In genomic region chr5:169627551-169627950, GRCh38 we compare ENCODE assay signal across 1 cellular context.
TF ChIP-seq lines count a peak whose summit lies in the region.

No MANE protein-coding gene starts in this region.

TF ChIP-seq in SK-N-SH treated with all-trans-retinoic acid at 6 μM for 48 hours, 23 proteins besides CTCF, POLR2A, EP300 and RAD21 (continued from another document):
- TF ChIP-seq SNAI2 (CRISPR knock-in tag; IDR thresholded peaks at IDR 0.05) (no peak), ISL1 (CRISPR knock-in tag; IDR thresholded peaks at IDR 0.05) (no peak), ZNF8 (CRISPR knock-in tag; IDR thresholded peaks at IDR 0.05) (no peak), TCF4 (CRISPR knock-in tag; IDR thresholded peaks at IDR 0.05; ENCODE audit: borderline replicate concordance) (no peak), OSR1 (CRISPR knock-in tag; IDR thresholded peaks at IDR 0.05) (no peak), ZNF565 (CRISPR knock-in tag; conservative IDR thresholded peaks at IDR 0.05; ENCODE audit: low read depth) (no peak), ZC3H10 (CRISPR knock-in tag; IDR thresholded peaks at IDR 0.05) (no peak), TOX (CRISPR knock-in tag; IDR thresholded peaks at IDR 0.05; ENCODE audit: borderline replicate concordance) (no peak)
- TF ChIP-seq, protein P1, sequence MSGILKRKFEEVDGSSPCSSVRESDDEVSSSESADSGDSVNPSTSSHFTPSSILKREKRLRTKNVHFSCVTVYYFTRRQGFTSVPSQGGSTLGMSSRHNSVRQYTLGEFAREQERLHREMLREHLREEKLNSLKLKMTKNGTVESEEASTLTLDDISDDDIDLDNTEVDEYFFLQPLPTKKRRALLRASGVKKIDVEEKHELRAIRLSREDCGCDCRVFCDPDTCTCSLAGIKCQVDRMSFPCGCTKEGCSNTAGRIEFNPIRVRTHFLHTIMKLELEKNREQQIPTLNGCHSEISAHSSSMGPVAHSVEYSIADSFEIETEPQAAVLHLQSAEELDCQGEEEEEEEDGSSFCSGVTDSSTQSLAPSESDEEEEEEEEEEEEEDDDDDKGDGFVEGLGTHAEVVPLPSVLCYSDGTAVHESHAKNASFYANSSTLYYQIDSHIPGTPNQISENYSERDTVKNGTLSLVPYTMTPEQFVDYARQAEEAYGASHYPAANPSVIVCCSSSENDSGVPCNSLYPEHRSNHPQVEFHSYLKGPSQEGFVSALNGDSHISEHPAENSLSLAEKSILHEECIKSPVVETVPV (CRISPR knock-in tag; IDR thresholded peaks at IDR 0.05) = no peak
- TF ChIP-seq, protein P2, sequence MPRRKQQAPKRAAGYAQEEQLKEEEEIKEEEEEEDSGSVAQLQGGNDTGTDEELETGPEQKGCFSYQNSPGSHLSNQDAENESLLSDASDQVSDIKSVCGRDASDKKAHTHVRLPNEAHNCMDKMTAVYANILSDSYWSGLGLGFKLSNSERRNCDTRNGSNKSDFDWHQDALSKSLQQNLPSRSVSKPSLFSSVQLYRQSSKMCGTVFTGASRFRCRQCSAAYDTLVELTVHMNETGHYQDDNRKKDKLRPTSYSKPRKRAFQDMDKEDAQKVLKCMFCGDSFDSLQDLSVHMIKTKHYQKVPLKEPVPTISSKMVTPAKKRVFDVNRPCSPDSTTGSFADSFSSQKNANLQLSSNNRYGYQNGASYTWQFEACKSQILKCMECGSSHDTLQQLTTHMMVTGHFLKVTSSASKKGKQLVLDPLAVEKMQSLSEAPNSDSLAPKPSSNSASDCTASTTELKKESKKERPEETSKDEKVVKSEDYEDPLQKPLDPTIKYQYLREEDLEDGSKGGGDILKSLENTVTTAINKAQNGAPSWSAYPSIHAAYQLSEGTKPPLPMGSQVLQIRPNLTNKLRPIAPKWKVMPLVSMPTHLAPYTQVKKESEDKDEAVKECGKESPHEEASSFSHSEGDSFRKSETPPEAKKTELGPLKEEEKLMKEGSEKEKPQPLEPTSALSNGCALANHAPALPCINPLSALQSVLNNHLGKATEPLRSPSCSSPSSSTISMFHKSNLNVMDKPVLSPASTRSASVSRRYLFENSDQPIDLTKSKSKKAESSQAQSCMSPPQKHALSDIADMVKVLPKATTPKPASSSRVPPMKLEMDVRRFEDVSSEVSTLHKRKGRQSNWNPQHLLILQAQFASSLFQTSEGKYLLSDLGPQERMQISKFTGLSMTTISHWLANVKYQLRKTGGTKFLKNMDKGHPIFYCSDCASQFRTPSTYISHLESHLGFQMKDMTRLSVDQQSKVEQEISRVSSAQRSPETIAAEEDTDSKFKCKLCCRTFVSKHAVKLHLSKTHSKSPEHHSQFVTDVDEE (CRISPR knock-in tag; IDR thresholded peaks at IDR 0.05) = no peak
- TF ChIP-seq, protein P3, sequence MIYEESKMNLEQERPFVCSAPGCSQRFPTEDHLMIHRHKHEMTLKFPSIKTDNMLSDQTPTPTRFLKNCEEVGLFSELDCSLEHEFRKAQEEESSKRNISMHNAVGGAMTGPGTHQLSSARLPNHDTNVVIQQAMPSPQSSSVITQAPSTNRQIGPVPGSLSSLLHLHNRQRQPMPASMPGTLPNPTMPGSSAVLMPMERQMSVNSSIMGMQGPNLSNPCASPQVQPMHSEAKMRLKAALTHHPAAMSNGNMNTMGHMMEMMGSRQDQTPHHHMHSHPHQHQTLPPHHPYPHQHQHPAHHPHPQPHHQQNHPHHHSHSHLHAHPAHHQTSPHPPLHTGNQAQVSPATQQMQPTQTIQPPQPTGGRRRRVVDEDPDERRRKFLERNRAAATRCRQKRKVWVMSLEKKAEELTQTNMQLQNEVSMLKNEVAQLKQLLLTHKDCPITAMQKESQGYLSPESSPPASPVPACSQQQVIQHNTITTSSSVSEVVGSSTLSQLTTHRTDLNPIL (CRISPR knock-in tag; IDR thresholded peaks at IDR 0.05; ENCODE audit: low read depth) = no peak
